ENCODE assay signal across 12 cellular contexts in the genomic region with DNA sequence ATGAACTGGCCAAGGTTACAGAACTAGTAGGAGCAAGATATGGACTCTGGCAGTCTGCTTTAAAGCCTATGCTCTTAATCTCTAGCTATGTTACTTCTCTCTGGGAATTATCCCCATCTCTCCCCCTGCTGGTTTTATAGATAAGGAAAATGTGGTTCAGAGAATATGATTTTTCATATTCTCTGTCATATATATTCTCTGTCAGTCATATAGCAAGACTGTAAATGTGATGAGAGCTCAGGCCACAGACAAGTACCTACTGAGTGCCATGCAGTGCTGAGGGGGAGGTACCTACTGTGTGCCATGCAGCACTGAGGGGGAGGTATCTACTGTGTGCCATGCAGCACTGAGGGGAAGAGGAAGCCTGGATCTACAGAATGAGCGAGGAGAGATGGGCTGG.
DNase-seq lines count a peak whose midpoint lies in the region; ATAC-seq, FAIRE-seq and TF ChIP-seq lines count a peak whose summit lies in the region.
"Had no signal": no experiment of that assay in that cellular context is flagged by ENCODE, and none has a peak within 500 bp of the region (broad histone marks: within the 10 kb centered on the region; RNA-seq: fewer than 3 reads in every experiment).

No MANE protein-coding gene starts in this region.

- WGBS in H1 (ENCODE audit: extremely low coverage in 1 of 2, insufficient coverage in 1 of 2, insufficient read length in 1 of 2, insufficient replicate concordance in 2 of 2, low coverage in 1 of 2, low lambda C conversion rate in 2 of 2, missing lambda C conversion rate in 1 of 2), 2 experiments, result 71% methylated on average over 1 of the region's 1 CpG; no CpG with 5 or more reads in 1 of the 2 experiments

- no peak overlapping the region for H3K56ac ChIP-seq in H1 (replicated peaks; ENCODE audit: insufficient read length, low read depth, low read length)

- CTCF ChIA-PET in H1 (lab: Charles Lee; ENCODE audit: partially characterized antibody), result interaction anchor here (1.1 to 2.3 kb wide), 7 partner anchors 9 to 155 kb away, joined by 3 to 10 read pairs (median 3); no protein-coding TSS in a partner anchor
- CTCF ChIA-PET in activated CD4-positive, alpha-beta T cell treated with anti-CD3 and anti-CD28 coated beads, Interleukin-2, amount 10 ng/mL, durations not matched to agents 7 days and 5 days (lab: Charles Lee), result interaction anchor here (1.1 to 2.2 kb wide), 3 partner anchors 8 to 12 kb away, joined by 4 to 6 read pairs (median 4); no protein-coding TSS in a partner anchor

- no peak for TF ChIP-seq POLR2A in H1 (IDR thresholded peaks at IDR 0.05; ENCODE audit: control extremely low read depth in 1 of 2, low read depth in 2 of 2, low read length in 2 of 2)

- FAIRE-seq in H1 (lab: Jason Lieb, UNC), result no peak

- peak overlapping the region; percentile 81 for H2BK120ac ChIP-seq in H1 (replicated peaks; ENCODE audit: low read depth, low read length)

- no peak overlapping the region for H4K8ac ChIP-seq in H1 (ENCODE audit: extremely low read depth, insufficient read depth, low read length)

- peak overlapping the region; percentile 97 for H2BK5ac ChIP-seq in H1 (ENCODE audit: low read depth, low read length)

- no peaks in the 10 kb centered on the region for H3K23me2 ChIP-seq in H1 (ENCODE audit: low read depth, low read length)

- H3K27me3 ChIP-seq in DND-41 (ENCODE audit: insufficient read depth, low read length, poor library complexity) (no peaks in the 10 kb centered on the region), H1 (replicated peaks in 1 of 4; ENCODE audit: control insufficient read depth in 3 of 4, extremely low read depth in 1 of 4, insufficient read depth in 3 of 4, low read length in 3 of 4) (no peaks in the 10 kb centered on the region)

- H3K27me3 Mint-ChIP-seq in activated CD4-positive, alpha-beta T cell treated with anti-CD3 and anti-CD28 coated beads, Interleukin-2, amount 10 ng/mL, durations not matched to agents 7 days and 5 days, result peaks cover 8% of the 10 kb centered on the region

- H3K27ac ChIP-seq in DND-41 (ENCODE audit: low read length) (no peak overlapping the region), H1 (ENCODE audit: low read depth, low read length) (no peak overlapping the region)

- no peak overlapping the region for H2BK15ac ChIP-seq in H1 (ENCODE audit: low read length)

- no peak overlapping the region for H3K27ac Mint-ChIP-seq in activated CD4-positive, alpha-beta T cell treated with anti-CD3 and anti-CD28 coated beads, Interleukin-2, amount 10 ng/mL, durations not matched to agents 7 days and 5 days

- H2BK12ac ChIP-seq in H1 (ENCODE audit: low read depth, low read length), result peak overlapping the region; percentile 99

- no peak overlapping the region for H3K14ac ChIP-seq in H1 (ENCODE audit: insufficient read length)

- H3K4me3 Mint-ChIP-seq in activated CD4-positive, alpha-beta T cell treated with anti-CD3 and anti-CD28 coated beads, Interleukin-2, amount 10 ng/mL, durations not matched to agents 7 days and 5 days, result no peak overlapping the region
- H3K4me3 Mint-ChIP-seq: naive thymus-derived CD4-positive, alpha-beta T cell had no signal

- H2AK5ac ChIP-seq in H1 (ENCODE audit: low read depth, low read length), result peak overlapping the region; percentile 93

- ATAC-seq in DND-41 (ENCODE audit: insufficient read depth, low read depth), result no peak
- ATAC-seq in activated CD4-positive, CD25-positive, alpha-beta regulatory T cell treated with anti-CD3 and anti-CD28 coated beads, Interleukin-2, amount 50 U/mL, for 24 hours, result no peak
- ATAC-seq: naive thymus-derived CD4-positive, alpha-beta T cell had no signal

- no peaks in the 10 kb centered on the region for H3K79me2 ChIP-seq in DND-41 (ENCODE audit: insufficient read depth, low read length)
- H3K79me2 ChIP-seq in H1 (ENCODE audit: control insufficient read depth in 1 of 2, insufficient read depth in 2 of 2, low read length in 2 of 2), result no peaks in the 10 kb centered on the region

- peaks cover 12% of the 10 kb centered on the region for H3K4me1 Mint-ChIP-seq in activated CD4-positive, alpha-beta T cell treated with anti-CD3 and anti-CD28 coated beads, Interleukin-2, amount 10 ng/mL, durations not matched to agents 7 days and 5 days

- H3K4me1 ChIP-seq in DND-41 (ENCODE audit: insufficient read depth, low read length) (peaks cover 24% of the 10 kb centered on the region), H1 (replicated peaks in 1 of 4; ENCODE audit: control insufficient read depth in 3 of 4, insufficient read depth in 4 of 4, low read length in 3 of 4) (peaks cover 13 to 42% (median 31%) of the 10 kb centered on the region in 4 experiments; a peak in 6 of 7 replicates)

- H4K5ac ChIP-seq in H1 (ENCODE audit: insufficient read length, low read depth, low read length), result peak overlapping the region; percentile 22

- H3K4me2 ChIP-seq in DND-41 (ENCODE audit: insufficient read depth, low read length) (no peak overlapping the region), H1 (ENCODE audit: insufficient read depth in 1 of 2, low read depth in 2 of 2, low read length in 2 of 2) (peak overlapping the region in 1 of 2 experiments; percentile 48; a peak in 2 of 4 replicates)

- H4K20me1 ChIP-seq in DND-41 (ENCODE audit: insufficient read depth, low read length) (no peaks in the 10 kb centered on the region), H1 (replicated peaks in 1 of 2; ENCODE audit: control insufficient read depth in 1 of 2, insufficient read depth in 2 of 2, low read length in 2 of 2) (no peaks in the 10 kb centered on the region)

- H3K36me3 Mint-ChIP-seq in activated CD4-positive, alpha-beta T cell treated with anti-CD3 and anti-CD28 coated beads, Interleukin-2, amount 10 ng/mL, durations not matched to agents 7 days and 5 days (ENCODE audit: low read depth), result peaks cover 5% of the 10 kb centered on the region

- H3K9me3 Mint-ChIP-seq in activated CD4-positive, alpha-beta T cell treated with anti-CD3 and anti-CD28 coated beads, Interleukin-2, amount 10 ng/mL, durations not matched to agents 7 days and 5 days, result peaks cover 7% of the 10 kb centered on the region

- H3K36me3 ChIP-seq in DND-41 (ENCODE audit: insufficient read depth, low read length), result no peaks in the 10 kb centered on the region
- H3K36me3 ChIP-seq in H1 (ENCODE audit: control insufficient read depth in 2 of 4, insufficient read depth in 4 of 4, low read length in 3 of 4), result no peaks in the 10 kb centered on the region

- no peak overlapping the region for H3K9ac ChIP-seq in DND-41 (ENCODE audit: low read depth, low read length)
- H3K9ac ChIP-seq in H1 (replicated peaks in 1 of 4; ENCODE audit: extremely low read depth in 1 of 4, low read depth in 3 of 4, low read length in 3 of 4), result no peak overlapping the region

- TF ChIP-seq EP300 in H1 (IDR thresholded peaks at IDR 0.05; ENCODE audit: borderline replicate concordance in 1 of 2, low read depth in 2 of 2, low read length in 2 of 2), result no peak

- peak overlapping the region; percentile 96; the same call in 1 of the 2 replicates for H2BK20ac ChIP-seq in H1 (ENCODE audit: low read length)

- H3K4me3 ChIP-seq in DND-41 (ENCODE audit: low read depth in 1 of 2, low read length in 2 of 2) (no peak overlapping the region), H1 (ENCODE audit: extremely low read depth in 1 of 4, insufficient read depth in 2 of 4, low read depth in 3 of 4, low read length in 4 of 4) (peak overlapping the region in 1 of 4 experiments; percentile 48; a peak in 1 of 8 replicates)

- peak; percentile 22 for TF ChIP-seq CTCF in DND-41 (IDR thresholded peaks at IDR 0.05; ENCODE audit: borderline replicate concordance, extremely low read depth, low read length, poor library complexity, severe bottlenecking)
- TF ChIP-seq CTCF in H1 (IDR thresholded peaks at IDR 0.05; ENCODE audit: control extremely low read depth in 1 of 3, insufficient read depth in 1 of 3, low read depth in 1 of 3, low read length in 3 of 3), result no peak

- peak overlapping the region; percentile 82 for H3K4ac ChIP-seq in H1 (replicated peaks; ENCODE audit: insufficient read length, low read depth, low read length)

- H2AFZ ChIP-seq in DND-41 (ENCODE audit: low read depth, low read length), result no peak overlapping the region
- no peak overlapping the region for H2AFZ ChIP-seq in H1 (ENCODE audit: low read length)

- POLR2A ChIA-PET in H1 (lab: Charles Lee; ENCODE audit: partially characterized antibody), result interaction anchor here (1.2 to 1.7 kb wide), 2 partner anchors 14 to 372 kb away, joined by 3 to 7 read pairs; no protein-coding TSS in a partner anchor
- POLR2A ChIA-PET in activated CD4-positive, alpha-beta T cell treated with anti-CD3 and anti-CD28 coated beads, Interleukin-2, amount 10 ng/mL, durations not matched to agents 7 days and 5 days (lab: Charles Lee), result interaction anchor here (0.6 kb wide), 1 partner anchor 48 kb away, joined by 3 read pairs; no protein-coding TSS in a partner anchor

- DNase-seq in DND-41 (no peak), NCI-H526 (lab: John Stamatoyannopoulos, UW) (peak; percentile 24 to 65), H1 (ENCODE audit: low read depth in 1 of 2, low spot score in 2 of 2) (no peak), myocyte (ENCODE audit: low read depth) (peak; percentile 30), D341Med (ENCODE audit: low spot score) (no peak), iPS-NIHi7 (ENCODE audit: extremely low spot score) (no peak)
- DNase-seq in activated CD4-positive, alpha-beta T cell treated with anti-CD3 and anti-CD28 coated beads, Interleukin-2, amount 10 ng/mL, durations not matched to agents 7 days and 5 days, result no peak
- DNase-seq: foreskin melanocyte, GDM1, NCI-H2227 treated with DMSO at 0.1 percent for 48 hours had no signal

- H3K18ac ChIP-seq in H1 (ENCODE audit: extremely low read depth, low read length), result peak overlapping the region; percentile 91

- H4K91ac ChIP-seq in H1 (replicated peaks; ENCODE audit: insufficient read length, low read length), result peak overlapping the region; percentile 97

- H3K9me3 ChIP-seq in DND-41 (ENCODE audit: insufficient read depth, low read length, severe bottlenecking) (no peaks in the 10 kb centered on the region), H1 (ENCODE audit: insufficient read depth in 2 of 2, low read depth in 1 of 2, low read length in 1 of 2) (no peaks in the 10 kb centered on the region)

- no peaks in the 10 kb centered on the region for H3K79me1 ChIP-seq in H1 (ENCODE audit: low read depth, low read length)

- TF ChIP-seq RAD21 in H1 (IDR thresholded peaks at IDR 0.05 in 1 of 2, conservative IDR thresholded peaks at IDR 0.05 in 1 of 2; ENCODE audit: low read depth in 2 of 2, low read length in 2 of 2), result no peak

- H3K23ac ChIP-seq in H1 (ENCODE audit: insufficient read length), result no peak overlapping the region

TF ChIP-seq in H1, 55 proteins besides CTCF, POLR2A, EP300 and RAD21:
- TF ChIP-seq CREB1 (IDR thresholded peaks at IDR 0.05), result no peak
- no peak for TF ChIP-seq TBP (IDR thresholded peaks at IDR 0.05; ENCODE audit: low read depth, low read length)
- TF ChIP-seq ATF3 (IDR thresholded peaks at IDR 0.05; ENCODE audit: insufficient read depth, low read depth, low read length), result no peak

Comparison
In these comparisons a context has a peak if more than half of its experiments do, and no peak if none do; other contexts are left out.
1. DNase-seq: peak in NCI-H526 (2 of 2) and myocyte (single experiment); none in DND-41 (single experiment), H1 (0 of 2), D341Med (single experiment), activated CD4-positive, alpha-beta T cell treated with anti-CD3 and anti-CD28 coated beads, Interleukin-2, amount 10 ng/mL, durations not matched to agents 7 days and 5 days (single experiment) and iPS-NIHi7 (single experiment).